In genomic region chr6:16128759-16129622, GRCh38 we compare ENCODE assay signal across 1 cellular context.
TF ChIP-seq lines count a peak whose summit lies in the region.

MYLIP (plus strand) TSS chr6:16129086; CDS start chr6:16129323, 237 bp downstream.

TF ChIP-seq in K562, 482 proteins besides CTCF, POLR2A, EP300 and RAD21 (continued from another document):
- TF ChIP-seq ZBTB2 (IDR thresholded peaks at IDR 0.05) (no peak), KLF16 (IDR thresholded peaks at IDR 0.05) (peak; percentile 66; the same call in 1 of the 2 replicates), MLLT1 (IDR thresholded peaks at IDR 0.05) (peak; percentile 85 to 95), FOSL1 (tag; conservative IDR thresholded peaks at IDR 0.05) (peak; percentile 71), TRIM25 (IDR thresholded peaks at IDR 0.05; ENCODE audit: borderline replicate concordance) (no peak), EZH2 (IDR thresholded peaks at IDR 0.05; ENCODE audit: borderline replicate concordance, low read depth, low read length) (no peak), ZC3H8 (IDR thresholded peaks at IDR 0.05) (no peak), SNIP1 (IDR thresholded peaks at IDR 0.05; ENCODE audit: low read depth) (no peak), GABPB2 (CRISPR knock-in tag; conservative IDR thresholded peaks at IDR 0.05) (peak; percentile 91), NBN (IDR thresholded peaks at IDR 0.05; ENCODE audit: low read depth) (no peak; the same call in 1 of the 2 replicates), ZBTB49 (CRISPR knock-in tag; IDR thresholded peaks at IDR 0.05; ENCODE audit: borderline replicate concordance) (peak; percentile 91; the same call in 1 of the 2 replicates), EP400 (IDR thresholded peaks at IDR 0.05) (peak; percentile 68), RFX5 (IDR thresholded peaks at IDR 0.05; ENCODE audit: low read depth, low read length) (no peak), CBFA2T3 (IDR thresholded peaks at IDR 0.05) (peak; percentile 35; the same call in 1 of the 2 replicates)
